Comparison of ENCODE assay signal across 1 cellular context in the genomic region with DNA sequence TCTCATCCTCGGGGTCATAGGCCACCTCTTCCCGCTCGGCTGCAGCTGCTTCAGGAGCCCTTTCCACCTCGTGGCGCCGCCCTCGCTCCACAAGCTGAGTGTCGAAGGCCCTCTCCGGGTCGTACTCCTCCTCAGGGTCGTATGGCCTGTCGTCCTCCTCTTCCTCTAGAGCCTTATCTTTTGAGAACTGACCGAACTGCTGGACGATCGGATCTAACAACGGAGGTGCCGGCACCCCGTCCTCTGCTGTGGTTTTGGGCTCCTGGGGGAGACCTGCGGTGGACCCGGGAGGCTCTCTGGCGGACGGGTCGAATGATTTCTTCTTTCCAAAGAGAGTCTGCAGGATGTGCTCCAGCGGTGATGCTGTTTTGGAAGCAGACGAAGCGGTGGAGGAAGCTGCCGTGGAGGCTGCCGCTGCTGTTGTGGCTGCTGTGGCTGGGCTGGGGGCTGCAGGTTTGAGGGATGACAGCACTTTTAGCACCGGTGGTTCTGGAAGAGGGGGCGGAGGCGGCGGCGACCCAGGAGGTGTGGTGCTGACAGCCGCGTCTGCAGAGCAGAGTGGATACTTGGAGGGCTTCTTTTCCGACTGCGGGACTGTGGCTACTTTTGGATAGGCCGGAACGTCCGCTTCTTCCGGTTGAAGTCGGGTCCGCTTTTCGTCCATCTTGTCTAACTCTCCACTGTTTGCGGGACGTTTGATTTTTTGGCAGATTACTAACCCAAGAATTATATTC.
TF ChIP-seq lines count a peak whose summit lies in the region.

No MANE protein-coding gene starts in this region.

TF ChIP-seq in WTC11, 78 proteins besides CTCF, POLR2A, EP300 and RAD21 (continued from another document):
- TF ChIP-seq, protein P1, sequence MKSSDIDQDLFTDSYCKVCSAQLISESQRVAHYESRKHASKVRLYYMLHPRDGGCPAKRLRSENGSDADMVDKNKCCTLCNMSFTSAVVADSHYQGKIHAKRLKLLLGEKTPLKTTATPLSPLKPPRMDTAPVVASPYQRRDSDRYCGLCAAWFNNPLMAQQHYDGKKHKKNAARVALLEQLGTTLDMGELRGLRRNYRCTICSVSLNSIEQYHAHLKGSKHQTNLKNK (CRISPR knock-in tag; IDR thresholded peaks at IDR 0.05): no peak
